14 cellular contexts compared by ENCODE assay signal in the genomic region with DNA sequence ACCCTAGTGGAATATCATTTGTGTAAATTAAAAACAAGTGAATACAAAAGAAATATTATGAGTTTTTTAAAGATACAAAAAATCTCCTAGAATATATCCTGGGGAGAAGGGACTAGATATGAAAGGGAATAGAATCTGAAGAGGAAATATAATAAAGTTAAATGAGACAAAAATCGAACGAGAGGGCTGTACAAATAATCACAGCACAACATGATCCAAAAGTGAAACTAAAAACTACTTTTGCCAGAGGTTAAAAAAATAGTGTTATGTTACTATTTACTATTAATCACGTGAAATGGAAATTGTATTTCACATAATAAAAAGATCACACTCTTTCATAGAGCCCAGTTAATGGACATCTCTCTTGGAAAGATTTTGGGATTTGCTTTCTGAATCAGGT. TPM values are rescaled to one million over a fixed set of nuclear protein-coding genes. Genes with fewer than 3 reads are reported as not detected.
A peak's percentile ranks its signal among the peaks of the same experiment; 100 is the strongest.
DNase-seq lines count a peak whose midpoint lies in the region; ATAC-seq and TF ChIP-seq lines count a peak whose summit lies in the region.
"Had no signal": no experiment of that assay in that cellular context is flagged by ENCODE, and none has a peak within 500 bp of the region (broad histone marks: within the 10 kb centered on the region; RNA-seq: fewer than 3 reads in every experiment).

No MANE protein-coding gene starts in this region.

- DNase-seq in CD14-positive monocyte (ENCODE audit: low spot score) (no peak), GM23248 (peak; percentile 17), naive B cell (no peak), esophagus squamous epithelium (lab: John Stamatoyannopoulos, UW) (no peak), NCI-H2081 treated with DMSO at 0.1 percent for 48 hours (lab: John Stamatoyannopoulos, UW) (no peak)
- DNase-seq in activated naive CD8-positive, alpha-beta T cell treated with anti-CD3 and anti-CD28 coated beads, Interleukin-2, amount 50 U/mL, for 24 hours: no peak
- DNase-seq: KBM-7; NCI-H2171 treated with DMSO at 0.1 percent for 48 hours; nucleus accumbens; stimulated activated CD4-positive, alpha-beta T cell treated with anti-CD3 and anti-CD28 coated beads, Interleukin-1b, Interleukin-23, amount 100 ng/mL, for 48 hours; stimulated activated naive CD8-positive, alpha-beta T cell treated with anti-CD3 and anti-CD28 coated beads, Interleukin-15, amount 100 ng/mL, for 72 hours had no signal

- 55 to 68% methylated on average over 3 of the region's 3 CpGs for WGBS in GM23248 (ENCODE audit: low coverage in 1 of 2, low lambda C conversion rate in 2 of 2, missing lambda C conversion rate in 2 of 2), 2 experiments
- 28 to 37% methylated on average over 3 of the region's 3 CpGs for WGBS in esophagus squamous epithelium, 2 donors

- H3K4me3 Mint-ChIP-seq in CD14-positive monocyte (peak overlapping the region; percentile 61 to 68), naive B cell (peak overlapping the region; percentile 26 to 60 (median 52))
- H3K4me3 Mint-ChIP-seq in activated naive CD8-positive, alpha-beta T cell treated with anti-CD3 and anti-CD28 coated beads, Interleukin-2, amount 50 U/mL, for 24 hours: peak overlapping the region; percentile 24

- intact Hi-C loops in CD14-positive monocyte (cut with micrococcal nuclease) (no loop called here), esophagus squamous epithelium (cut with DNase I) (no loop called here)

- H3K27ac Mint-ChIP-seq in CD14-positive monocyte (peak overlapping the region in 4 of 7 donors; percentile 48 to 82 (median 60)), naive B cell (peak overlapping the region in 3 of 6 donors; percentile 15 to 86 (median 65))
- H3K27ac Mint-ChIP-seq in activated naive CD8-positive, alpha-beta T cell treated with anti-CD3 and anti-CD28 coated beads, Interleukin-2, amount 50 U/mL, for 24 hours: no peak overlapping the region

- H3K9me2 ChIP-seq in GM23248 (ENCODE audit: insufficient read depth): no peaks in the 10 kb centered on the region

- peak overlapping the region; percentile 81 for H2AFZ ChIP-seq in GM23248

- H3K4me1 ChIP-seq in GM23248 (ENCODE audit: insufficient read depth) (peaks cover 16% of the 10 kb centered on the region), esophagus squamous epithelium (peaks cover 0 to 15% (median 6%) of the 10 kb centered on the region in 3 donors)

- H3K27me3 ChIP-seq in GM23248 (replicated peaks; ENCODE audit: insufficient read depth) (no peaks in the 10 kb centered on the region), esophagus squamous epithelium (no peaks in the 10 kb centered on the region)
- H3K27me3 ChIP-seq: gastroesophageal sphincter had no signal

- H3F3A ChIP-seq in GM23248 (ENCODE audit: insufficient read depth): no peaks in the 10 kb centered on the region

- H4K20me1 ChIP-seq in GM23248 (ENCODE audit: insufficient read depth): no peaks in the 10 kb centered on the region

- H3K79me2 ChIP-seq in GM23248 (ENCODE audit: insufficient read depth): no peaks in the 10 kb centered on the region

- H3K27me3 Mint-ChIP-seq in CD14-positive monocyte (ENCODE audit: low read depth in 3 of 3) (no peaks in the 10 kb centered on the region), naive B cell (no peaks in the 10 kb centered on the region)
- H3K27me3 Mint-ChIP-seq in activated naive CD8-positive, alpha-beta T cell treated with anti-CD3 and anti-CD28 coated beads, Interleukin-2, amount 50 U/mL, for 24 hours: no peaks in the 10 kb centered on the region
- H3K27me3 Mint-ChIP-seq: stimulated activated naive CD8-positive, alpha-beta T cell treated with anti-CD3 and anti-CD28 coated beads, Interleukin-15, amount 100 ng/mL, for 72 hours had no signal

- H3K9me3 Mint-ChIP-seq in CD14-positive monocyte: peaks cover 0 to 9% (median 4%) of the 10 kb centered on the region in 7 donors
- H3K9me3 Mint-ChIP-seq in activated naive CD8-positive, alpha-beta T cell treated with anti-CD3 and anti-CD28 coated beads, Interleukin-2, amount 50 U/mL, for 24 hours: no peaks in the 10 kb centered on the region
- peaks cover 0 to 3% (median 0%) of the 10 kb centered on the region in 7 donors for H3K9me3 Mint-ChIP-seq in naive B cell
- H3K9me3 Mint-ChIP-seq: stimulated activated naive CD8-positive, alpha-beta T cell treated with anti-CD3 and anti-CD28 coated beads, Interleukin-15, amount 100 ng/mL, for 72 hours had no signal

- H3K4me1 Mint-ChIP-seq in CD14-positive monocyte (peaks cover 33% of the 10 kb centered on the region), naive B cell (peaks cover 18 to 27% (median 22%) of the 10 kb centered on the region in 3 donors)
- peaks cover 36% of the 10 kb centered on the region for H3K4me1 Mint-ChIP-seq in activated naive CD8-positive, alpha-beta T cell treated with anti-CD3 and anti-CD28 coated beads, Interleukin-2, amount 50 U/mL, for 24 hours

- in situ Hi-C loops in GM23248 (cut with MboI): loop anchor here (25.0 kb wide), 1 partner anchor 1243 kb away; no protein-coding TSS in a partner anchor

- H3K9me3 ChIP-seq in GM23248 (ENCODE audit: low read depth): no peaks in the 10 kb centered on the region
- H3K9me3 ChIP-seq in esophagus squamous epithelium: no peaks in the 10 kb centered on the region

- H3K4me2 ChIP-seq in GM23248 (ENCODE audit: unreplicated experiment): peak overlapping the region; percentile 75

- TF ChIP-seq POLR2A in esophagus squamous epithelium (IDR thresholded peaks at IDR 0.05): no peak

- H3K27ac ChIP-seq in GM23248 (no peak overlapping the region), esophagus squamous epithelium (no peak overlapping the region)
- H3K27ac ChIP-seq: gastroesophageal sphincter, VCaP had no signal

- H3K36me3 Mint-ChIP-seq in CD14-positive monocyte (no peaks in the 10 kb centered on the region), naive B cell (no peaks in the 10 kb centered on the region)
- H3K36me3 Mint-ChIP-seq in activated naive CD8-positive, alpha-beta T cell treated with anti-CD3 and anti-CD28 coated beads, Interleukin-2, amount 50 U/mL, for 24 hours (ENCODE audit: low read depth): no peaks in the 10 kb centered on the region

- TF ChIP-seq CTCF in CD14-positive monocyte (IDR thresholded peaks at IDR 0.05) (no peak), esophagus squamous epithelium (IDR thresholded peaks at IDR 0.05) (no peak)

- ATAC-seq in activated naive CD8-positive, alpha-beta T cell treated with anti-CD3 and anti-CD28 coated beads, Interleukin-2, amount 50 U/mL, for 24 hours: no peak
- ATAC-seq in naive B cell (ENCODE audit: low read depth in 2 of 2) (no peak), GM19467 (IDR thresholded peaks at IDR 0.05; ENCODE audit: unreplicated experiment) (no peak)
- ATAC-seq: gastroesophageal sphincter; stimulated activated naive CD8-positive, alpha-beta T cell treated with anti-CD3 and anti-CD28 coated beads, Interleukin-15, amount 100 ng/mL, for 72 hours had no signal

- peak overlapping the region; percentile 53 for H3K4me3 ChIP-seq in GM23248
- peak overlapping the region in 1 of 4 donors; percentile 18 for H3K4me3 ChIP-seq in esophagus squamous epithelium
- H3K4me3 ChIP-seq: gastroesophageal sphincter had no signal

- peak overlapping the region; percentile 54 for H3K9ac ChIP-seq in GM23248

- no peaks in the 10 kb centered on the region for H3K36me3 ChIP-seq in GM23248 (ENCODE audit: low read depth)
- no peaks in the 10 kb centered on the region for H3K36me3 ChIP-seq in esophagus squamous epithelium
- H3K36me3 ChIP-seq: gastroesophageal sphincter had no signal

RNA-seq across cellular contexts. Expression of a gene that starts 28.6 kb away (rescaled TPM):
- polyA plus RNA-seq in CD14-positive monocyte (10 to 100 TPM; 68.7 to 82.4 TPM), GM23248 (2016; fragmentation: Nextera tagmentation; extraction: Ambion mirVana) (59.0 and 61.4 TPM in 2 replicates), naive B cell (ENCODE audit: low read depth in 6 of 6) (100 to 1,000 TPM in 5 of 6 donors, 10 to 100 TPM in 1; 99.4 to 145 (median 132) TPM)
- total RNA-seq in GM23248 (2014; rRNA removed; shearing (Covaris generic)): 51.1 and 54.9 TPM in 2 replicates
- 10 to 100 TPM; 17.6 to 46.3 (median 34.0) TPM for total RNA-seq in esophagus squamous epithelium

RNA-seq across cellular contexts. Expression of a gene that starts 28.9 kb away (rescaled TPM):
- polyA plus RNA-seq in CD14-positive monocyte (1 to 10 TPM; 4.8 to 7.2 TPM), GM23248 (2016; fragmentation: Nextera tagmentation; extraction: Ambion mirVana) (11.6 and 14.3 TPM in 2 replicates), naive B cell (ENCODE audit: low read depth in 6 of 6) (10 to 100 TPM in 5 of 6 donors, 1 to 10 TPM in 1; 7.6 to 18.5 (median 15.8) TPM)
- total RNA-seq in GM23248 (2014; rRNA removed; shearing (Covaris generic)): 15.8 and 22.4 TPM in 2 replicates
- total RNA-seq in esophagus squamous epithelium: 10 to 100 TPM in 2 of 4 donors, 1 to 10 TPM in 2; 8.4 to 16.4 (median 10.1) TPM
